In the genomic region with DNA sequence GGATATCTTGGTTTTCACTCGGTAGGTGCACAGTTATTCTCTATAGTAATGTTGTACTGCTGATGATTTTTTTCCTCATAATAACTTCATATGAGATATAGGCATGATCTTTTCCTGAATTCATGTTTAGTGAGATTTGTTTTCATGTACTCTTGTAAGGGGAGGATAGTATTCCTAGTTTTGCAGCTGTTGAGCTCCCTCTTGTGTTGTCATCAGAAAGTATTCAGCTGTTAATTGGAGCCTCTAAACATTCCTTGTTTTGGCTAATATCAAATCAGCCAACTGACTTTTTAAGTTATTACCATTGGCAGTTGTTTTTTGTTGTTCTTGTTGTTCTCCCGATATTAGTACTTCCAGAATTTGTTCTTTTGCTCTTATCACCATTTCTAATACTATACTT, we compare ENCODE assay signal across 11 cellular contexts. TPM values are rescaled to one million over a fixed set of nuclear protein-coding genes. Genes with fewer than 3 reads are reported as not detected.
DNase-seq lines count a peak whose midpoint lies in the region; ATAC-seq, FAIRE-seq and TF ChIP-seq lines count a peak whose summit lies in the region.
"Had no signal": no experiment of that assay in that cellular context is flagged by ENCODE, and none has a peak within 500 bp of the region (broad histone marks: within the 10 kb centered on the region; RNA-seq: fewer than 3 reads in every experiment).

No MANE protein-coding gene starts in this region.

- H3K9me3 ChIP-seq in H1 (ENCODE audit: insufficient read depth in 2 of 2, low read depth in 1 of 2, low read length in 1 of 2), result no peaks in the 10 kb centered on the region
- H3K9me3 ChIP-seq: gastroesophageal sphincter, thoracic aorta had no signal

- POLR2A ChIA-PET in H1 (lab: Charles Lee; ENCODE audit: partially characterized antibody), result no interaction called here

- H3K36me3 ChIP-seq in H1 (ENCODE audit: control insufficient read depth in 2 of 4, insufficient read depth in 4 of 4, low read length in 3 of 4), result no peaks in the 10 kb centered on the region
- H3K36me3 ChIP-seq: gastroesophageal sphincter, thoracic aorta had no signal

- no peak overlapping the region for H2BK15ac ChIP-seq in H1 (ENCODE audit: low read length)

- no peaks in the 10 kb centered on the region for H3K23me2 ChIP-seq in H1 (ENCODE audit: low read depth, low read length)

- H4K5ac ChIP-seq in H1 (ENCODE audit: insufficient read length, low read depth, low read length), result no peak overlapping the region

- CTCF ChIA-PET in H1 (lab: Charles Lee; ENCODE audit: partially characterized antibody), result interaction anchor here (0.6 to 3.2 kb wide), 28 partner anchors 10 to 576 kb away, joined by 3 to 42 read pairs (median 4); no protein-coding TSS in a partner anchor

- no peak overlapping the region for H3K14ac ChIP-seq in H1 (ENCODE audit: insufficient read length)

- TF ChIP-seq RAD21 in H1 (IDR thresholded peaks at IDR 0.05 in 1 of 2, conservative IDR thresholded peaks at IDR 0.05 in 1 of 2; ENCODE audit: low read depth in 2 of 2, low read length in 2 of 2), result peak; percentile 85 to 88

- H4K8ac ChIP-seq in H1 (ENCODE audit: extremely low read depth, insufficient read depth, low read length), result no peak overlapping the region

- no peak overlapping the region for H2AFZ ChIP-seq in H1 (ENCODE audit: low read length)

- H3K23ac ChIP-seq in H1 (ENCODE audit: insufficient read length), result no peak overlapping the region

- no peak overlapping the region for H2BK12ac ChIP-seq in H1 (ENCODE audit: low read depth, low read length)

- H4K20me1 ChIP-seq in H1 (replicated peaks in 1 of 2; ENCODE audit: control insufficient read depth in 1 of 2, insufficient read depth in 2 of 2, low read length in 2 of 2), result no peaks in the 10 kb centered on the region

- H3K4me3 ChIP-seq in H1 (ENCODE audit: extremely low read depth in 1 of 4, insufficient read depth in 2 of 4, low read depth in 3 of 4, low read length in 4 of 4), result no peak overlapping the region
- H3K4me3 ChIP-seq: gastroesophageal sphincter, thoracic aorta had no signal

- FAIRE-seq in H1 (lab: Jason Lieb, UNC), result peak; percentile 81

- H4K91ac ChIP-seq in H1 (replicated peaks; ENCODE audit: insufficient read length, low read length), result no peak overlapping the region

- no peak for TF ChIP-seq EP300 in H1 (IDR thresholded peaks at IDR 0.05; ENCODE audit: borderline replicate concordance in 1 of 2, low read depth in 2 of 2, low read length in 2 of 2)

- no peaks in the 10 kb centered on the region for H3K4me1 ChIP-seq in H1 (replicated peaks in 1 of 4; ENCODE audit: control insufficient read depth in 3 of 4, insufficient read depth in 4 of 4, low read length in 3 of 4)
- H3K4me1 ChIP-seq: gastroesophageal sphincter had no signal

- no peak for TF ChIP-seq POLR2A in H1 (IDR thresholded peaks at IDR 0.05; ENCODE audit: control extremely low read depth in 1 of 2, low read depth in 2 of 2, low read length in 2 of 2)

- H3K79me2 ChIP-seq in H1 (ENCODE audit: control insufficient read depth in 1 of 2, insufficient read depth in 2 of 2, low read length in 2 of 2), result no peaks in the 10 kb centered on the region

- H3K18ac ChIP-seq in H1 (ENCODE audit: extremely low read depth, low read length), result no peak overlapping the region

- no peak overlapping the region for H3K56ac ChIP-seq in H1 (replicated peaks; ENCODE audit: insufficient read length, low read depth, low read length)

- 40% methylated on average over 2 of the region's 2 CpGs; no CpG with 5 or more reads in 1 of the 2 experiments for WGBS in H1 (ENCODE audit: extremely low coverage in 1 of 2, insufficient coverage in 1 of 2, insufficient read length in 1 of 2, insufficient replicate concordance in 2 of 2, low coverage in 1 of 2, low lambda C conversion rate in 2 of 2, missing lambda C conversion rate in 1 of 2), 2 experiments

- no peak overlapping the region for H2BK20ac ChIP-seq in H1 (ENCODE audit: low read length)

- H2BK120ac ChIP-seq in H1 (replicated peaks; ENCODE audit: low read depth, low read length), result no peak overlapping the region

- no peaks in the 10 kb centered on the region for H3K27me3 ChIP-seq in H1 (replicated peaks in 1 of 4; ENCODE audit: control insufficient read depth in 3 of 4, extremely low read depth in 1 of 4, insufficient read depth in 3 of 4, low read length in 3 of 4)
- H3K27me3 ChIP-seq: gastroesophageal sphincter had no signal

- H3K9ac ChIP-seq in H1 (replicated peaks in 1 of 4; ENCODE audit: extremely low read depth in 1 of 4, low read depth in 3 of 4, low read length in 3 of 4), result no peak overlapping the region

- DNase-seq in NCI-H2029 treated with DMSO at 0.1 percent for 48 hours (lab: John Stamatoyannopoulos, UW) (peak; percentile 41), H1 (ENCODE audit: low read depth in 1 of 2, low spot score in 2 of 2) (no peak), renal cortical epithelial cell (ENCODE audit: low read depth) (peak; percentile 53)
- no peak for DNase-seq in activated effector memory CD4-positive, alpha-beta T cell treated with Interleukin-2 at 50 U/mL for 16 hours
- no peak for DNase-seq in effector CD4-positive, alpha-beta T cell

- H2BK5ac ChIP-seq in H1 (ENCODE audit: low read depth, low read length), result no peak overlapping the region

- H3K27ac ChIP-seq in H1 (ENCODE audit: low read depth, low read length), result no peak overlapping the region
- H3K27ac ChIP-seq: gastroesophageal sphincter, thoracic aorta had no signal

- peak; percentile 40 for TF ChIP-seq CTCF in GM12873 (IDR thresholded peaks at IDR 0.05; ENCODE audit: insufficient read depth, low read depth, low read length, missing control alignments)
- TF ChIP-seq CTCF in H1 (IDR thresholded peaks at IDR 0.05; ENCODE audit: control extremely low read depth in 1 of 3, insufficient read depth in 1 of 3, low read depth in 1 of 3, low read length in 3 of 3), result peak in 2 of 3 experiments; percentile 45 to 60; a peak in 2 of 4 replicates

- no peak for ATAC-seq in GM18498 (IDR thresholded peaks at IDR 0.05; ENCODE audit: unreplicated experiment)
- ATAC-seq: gastroesophageal sphincter had no signal

- H3K4me2 ChIP-seq in H1 (ENCODE audit: insufficient read depth in 1 of 2, low read depth in 2 of 2, low read length in 2 of 2), result no peak overlapping the region

- no peak overlapping the region for H2AK5ac ChIP-seq in H1 (ENCODE audit: low read depth, low read length)

- H3K79me1 ChIP-seq in H1 (ENCODE audit: low read depth, low read length), result no peaks in the 10 kb centered on the region

- no peak overlapping the region for H3K4ac ChIP-seq in H1 (replicated peaks; ENCODE audit: insufficient read length, low read depth, low read length)

TF ChIP-seq in H1, 55 proteins besides CTCF, POLR2A, EP300 and RAD21:
- TF ChIP-seq RNF2 (IDR thresholded peaks at IDR 0.05; ENCODE audit: borderline replicate concordance, low read depth, low read length, missing control alignments, poor library complexity, severe bottlenecking), result no peak

RNA-seq across cellular contexts. Expression of a gene that starts 24.4 kb away (rescaled TPM):
- total RNA-seq in H1 (2021; fragmentation: NEBNext Ultra II Directional; extraction: Animal tissue kit (Norgen Biotek cat#: 25700)), result not detected in 2 replicates
- not detected in 2 replicates for polyA plus RNA-seq in H1 (2011; rRNA removed)
- polyA plus RNA-seq in H1 (2011; cell fraction: cytosol; rRNA removed), result not detected
- polyA plus RNA-seq in H1 (2011; cell fraction: nucleus; rRNA removed), result not detected
- polyA plus RNA-seq in H1 (2012, experiment 1 of 2), result not detected in 4 replicates
- not detected for polyA plus RNA-seq in H1 (2012, experiment 2 of 2)
- polyA plus RNA-seq in H1 (2013, experiment 1 of 2), result not detected
- polyA plus RNA-seq in H1 (2013, experiment 2 of 2), result not detected
- polyA minus RNA-seq in H1 (2011; rRNA and poly(A)+ RNA removed), result not detected in 2 replicates
- polyA minus RNA-seq in H1 (2011; cell fraction: cytosol; rRNA and poly(A)+ RNA removed), result not detected
- polyA minus RNA-seq in H1 (2011; cell fraction: nucleus; rRNA and poly(A)+ RNA removed), result not detected
- total RNA-seq in renal cortical epithelial cell, result not detected in 2 replicates
- total RNA-seq: gastroesophageal sphincter; skeletal muscle tissue; T-helper 2 cell treated with Interferon-gamma antibody and Interleukin-4, amounts not matched to agents 100 ng/mL and 5 ng/mL, for 36 hours; thoracic aorta had no signal

RNA-seq across cellular contexts. Expression of a gene that starts 34.7 kb away (rescaled TPM):
- total RNA-seq in H1 (2021; fragmentation: NEBNext Ultra II Directional; extraction: Animal tissue kit (Norgen Biotek cat#: 25700)), result not detected in 2 replicates
- not detected in 2 replicates for polyA plus RNA-seq in H1 (2011; rRNA removed)
- not detected for polyA plus RNA-seq in H1 (2011; cell fraction: cytosol; rRNA removed)
- polyA plus RNA-seq in H1 (2011; cell fraction: nucleus; rRNA removed), result not detected
- polyA plus RNA-seq in H1 (2012, experiment 1 of 2), result not detected in 4 replicates
- polyA plus RNA-seq in H1 (2012, experiment 2 of 2), result not detected
- polyA plus RNA-seq in H1 (2013, experiment 1 of 2), result not detected
- not detected for polyA plus RNA-seq in H1 (2013, experiment 2 of 2)
- not detected in 2 replicates for polyA minus RNA-seq in H1 (2011; rRNA and poly(A)+ RNA removed)
- polyA minus RNA-seq in H1 (2011; cell fraction: cytosol; rRNA and poly(A)+ RNA removed), result not detected
- not detected for polyA minus RNA-seq in H1 (2011; cell fraction: nucleus; rRNA and poly(A)+ RNA removed)
- not detected in 2 replicates for total RNA-seq in renal cortical epithelial cell
- total RNA-seq: gastroesophageal sphincter; skeletal muscle tissue; T-helper 2 cell treated with Interferon-gamma antibody and Interleukin-4, amounts not matched to agents 100 ng/mL and 5 ng/mL, for 36 hours; thoracic aorta had no signal

RNA-seq across cellular contexts. Expression of a gene that starts 57.8 kb away (rescaled TPM):
- total RNA-seq in H1 (2021; fragmentation: NEBNext Ultra II Directional; extraction: Animal tissue kit (Norgen Biotek cat#: 25700)), result 0.07 TPM in 1 of 2 replicates, not detected in the other
- not detected in 2 replicates for polyA plus RNA-seq in H1 (2011; rRNA removed)
- polyA plus RNA-seq in H1 (2011; cell fraction: cytosol; rRNA removed), result not detected
- polyA plus RNA-seq in H1 (2011; cell fraction: nucleus; rRNA removed), result not detected
- not detected in 4 replicates for polyA plus RNA-seq in H1 (2012, experiment 1 of 2)
- polyA plus RNA-seq in H1 (2012, experiment 2 of 2), result not detected
- not detected for polyA plus RNA-seq in H1 (2013, experiment 1 of 2)
- polyA plus RNA-seq in H1 (2013, experiment 2 of 2), result not detected
- not detected in 2 replicates for polyA minus RNA-seq in H1 (2011; rRNA and poly(A)+ RNA removed)
- not detected for polyA minus RNA-seq in H1 (2011; cell fraction: cytosol; rRNA and poly(A)+ RNA removed)
- not detected for polyA minus RNA-seq in H1 (2011; cell fraction: nucleus; rRNA and poly(A)+ RNA removed)
- not detected in 2 replicates for total RNA-seq in renal cortical epithelial cell
- total RNA-seq: gastroesophageal sphincter; skeletal muscle tissue; T-helper 2 cell treated with Interferon-gamma antibody and Interleukin-4, amounts not matched to agents 100 ng/mL and 5 ng/mL, for 36 hours; thoracic aorta had no signal

Comparison
In these comparisons a context has a peak if more than half of its experiments do, and no peak if none do; other contexts are left out.
1. DNase-seq: peak in NCI-H2029 treated with DMSO at 0.1 percent for 48 hours (single experiment) and renal cortical epithelial cell (single experiment); none in H1 (0 of 2), activated effector memory CD4-positive, alpha-beta T cell treated with Interleukin-2 at 50 U/mL for 16 hours (single experiment) and effector CD4-positive, alpha-beta T cell (single experiment).